ENCODE assay signal across 9 cellular contexts in the genomic region with DNA sequence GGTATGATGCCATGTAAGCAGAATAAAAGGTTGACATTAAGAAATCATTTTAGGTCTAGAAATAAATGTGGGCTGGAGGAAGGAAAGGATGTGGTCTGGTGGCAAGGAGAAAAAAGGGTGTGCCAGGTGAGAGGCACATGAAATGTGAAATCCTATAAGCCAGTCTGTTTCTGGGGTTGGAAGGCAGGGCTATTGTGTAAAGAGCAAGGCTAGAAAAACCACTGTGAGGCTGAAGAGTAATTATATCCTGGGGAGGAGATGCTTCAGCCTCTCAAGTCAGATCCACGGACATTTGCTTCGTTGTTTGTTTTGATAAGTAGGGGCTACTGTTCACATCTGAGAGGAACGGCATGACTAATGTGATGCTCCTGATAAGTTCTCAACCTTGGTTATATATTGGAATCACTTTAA.
DNase-seq lines count a peak whose midpoint lies in the region; ATAC-seq, FAIRE-seq and TF ChIP-seq lines count a peak whose summit lies in the region.
"Had no signal": no experiment of that assay in that cellular context is flagged by ENCODE, and none has a peak within 500 bp of the region (broad histone marks: within the 10 kb centered on the region; RNA-seq: fewer than 3 reads in every experiment).

No MANE protein-coding gene starts in this region.

- no peaks in the 10 kb centered on the region for H3K9me3 Mint-ChIP-seq in CD8-positive, alpha-beta memory T cell
- H3K9me3 Mint-ChIP-seq in endothelial cell (ENCODE audit: unreplicated experiment) = no peaks in the 10 kb centered on the region

- H3K4me3 ChIP-seq in CD8-positive, alpha-beta memory T cell (ENCODE audit: low read length) = peak overlapping the region; percentile 4
- H3K4me3 ChIP-seq in kidney (ENCODE audit: low read length in 2 of 2) = no peak overlapping the region

- no peaks in the 10 kb centered on the region for H3K9me3 ChIP-seq in CD8-positive, alpha-beta memory T cell (ENCODE audit: low read length)
- H3K9me3 ChIP-seq in kidney (ENCODE audit: control insufficient read depth in 1 of 2, low read length in 2 of 2) = no peaks in the 10 kb centered on the region

- H3K9ac ChIP-seq in kidney (ENCODE audit: low read length in 2 of 2) = no peak overlapping the region

- no peaks in the 10 kb centered on the region for H3K27me3 ChIP-seq in CD8-positive, alpha-beta memory T cell (ENCODE audit: insufficient read depth, low read length, poor library complexity, severe bottlenecking)

- H3K36me3 ChIP-seq in CD8-positive, alpha-beta memory T cell (ENCODE audit: insufficient read depth, low read length) = no peaks in the 10 kb centered on the region
- H3K36me3 ChIP-seq in kidney (ENCODE audit: control insufficient read depth in 1 of 2, insufficient read depth in 2 of 2, low read length in 2 of 2) = no peaks in the 10 kb centered on the region

- no peaks in the 10 kb centered on the region for H3K36me3 Mint-ChIP-seq in CD8-positive, alpha-beta memory T cell
- H3K36me3 Mint-ChIP-seq in endothelial cell (ENCODE audit: low read depth, unreplicated experiment) = no peaks in the 10 kb centered on the region

- intact Hi-C loops in kidney (cut with DNase I) = no loop called here
- intact Hi-C loops in posterior vena cava (cut with DNase I) = no loop called here

- H3K27ac Mint-ChIP-seq in CD8-positive, alpha-beta memory T cell = peak overlapping the region; percentile 0 to 84 (median 26)
- H3K27ac Mint-ChIP-seq in endothelial cell (ENCODE audit: unreplicated experiment) = peak overlapping the region; percentile 6

- H3K4me1 ChIP-seq in CD8-positive, alpha-beta memory T cell (ENCODE audit: insufficient read depth, low read length) = peaks cover 33% of the 10 kb centered on the region
- no peaks in the 10 kb centered on the region for H3K4me1 ChIP-seq in kidney (ENCODE audit: control insufficient read depth in 1 of 2, insufficient read depth in 1 of 2, low read depth in 1 of 2, low read length in 2 of 2)

- H3K4me1 Mint-ChIP-seq in CD8-positive, alpha-beta memory T cell = peaks cover 49 to 68% (median 59%) of the 10 kb centered on the region in 3 donors
- peaks cover 22% of the 10 kb centered on the region for H3K4me1 Mint-ChIP-seq in endothelial cell (ENCODE audit: unreplicated experiment)

- no peaks in the 10 kb centered on the region for H3K27me3 Mint-ChIP-seq in CD8-positive, alpha-beta memory T cell
- H3K27me3 Mint-ChIP-seq in endothelial cell (ENCODE audit: unreplicated experiment) = peaks cover 7% of the 10 kb centered on the region

- no peak for FAIRE-seq in kidney (lab: Jason Lieb, UNC)

- peak; percentile 56 for ATAC-seq in GM21423 (IDR thresholded peaks at IDR 0.05; ENCODE audit: unreplicated experiment)

- peak overlapping the region; percentile 8 to 88 (median 68) for H3K4me3 Mint-ChIP-seq in CD8-positive, alpha-beta memory T cell
- no peak overlapping the region for H3K4me3 Mint-ChIP-seq in endothelial cell (ENCODE audit: unreplicated experiment)

- no peak overlapping the region for H3K27ac ChIP-seq in CD8-positive, alpha-beta memory T cell (ENCODE audit: low read depth, low read length)
- H3K27ac ChIP-seq in kidney (ENCODE audit: low read depth in 2 of 2, low read length in 2 of 2) = no peak overlapping the region

- CTCF ChIA-PET in CD8-positive, alpha-beta memory T cell (lab: Charles Lee) = interaction anchor here (0.7 to 2.2 kb wide), 2 partner anchors 15 to 77 kb away, joined by 3 to 6 read pairs; partner anchors contain the start of gene CTSC

- POLR2A ChIA-PET in CD8-positive, alpha-beta memory T cell (lab: Charles Lee) = no interaction called here

- no peak for TF ChIP-seq CTCF in endothelial cell (IDR thresholded peaks at IDR 0.05; ENCODE audit: unreplicated experiment)
- TF ChIP-seq CTCF in kidney (IDR thresholded peaks at IDR 0.05; ENCODE audit: borderline replicate concordance, extremely low read depth, insufficient read depth) = no peak

- peak in 3 of 5 donors; percentile 9 to 58 (median 29) for DNase-seq in CD8-positive, alpha-beta memory T cell
- peak; percentile 82 for DNase-seq in OCI-M1 (lab: John Stamatoyannopoulos, UW)
- no peak for DNase-seq in endothelial cell (ENCODE audit: low spot score)
- no peak for DNase-seq in cerebellum (ENCODE audit: low spot score)
- DNase-seq in kidney = no peak
- DNase-seq in superior temporal gyrus (ENCODE audit: extremely low spot score) = no peak
- no peak for DNase-seq in posterior vena cava (ENCODE audit: low spot score)
- DNase-seq: Right ventricle myocardium superior had no signal

Comparison
In these comparisons a context has a peak if more than half of its experiments do, and no peak if none do; other contexts are left out.
1. DNase-seq: peak in CD8-positive, alpha-beta memory T cell (3 of 5) and OCI-M1 (single experiment); none in endothelial cell (single experiment), cerebellum (single experiment), kidney (single experiment), superior temporal gyrus (single experiment) and posterior vena cava (single experiment).